In the genomic region with DNA sequence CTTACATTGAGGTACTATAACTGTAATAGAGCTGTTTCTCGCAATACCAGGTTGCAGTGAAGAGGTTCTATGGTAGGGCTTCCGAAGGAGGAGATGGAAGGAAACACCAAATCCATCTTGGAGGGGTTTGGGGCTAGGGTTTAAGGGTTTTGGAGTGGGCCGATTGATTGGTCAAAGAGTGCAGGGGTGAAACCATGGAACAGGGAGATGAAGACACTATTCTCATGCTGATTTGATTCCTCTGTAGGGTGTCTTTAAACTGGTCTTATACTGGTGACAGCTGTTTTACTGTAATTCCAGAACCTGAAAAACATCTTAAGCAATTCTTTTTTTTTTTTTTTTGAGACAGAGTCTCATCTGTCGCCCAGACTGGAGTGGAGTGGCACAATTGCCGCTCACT, we compare ENCODE assay signal across 1 cellular context.
TF ChIP-seq lines count a peak whose summit lies in the region.

No MANE protein-coding gene starts in this region.

TF ChIP-seq in GM12878, 131 proteins besides CTCF, POLR2A, EP300 and RAD21 (continued from another document):
- TF ChIP-seq USF1 (IDR thresholded peaks at IDR 0.05; ENCODE audit: borderline replicate concordance, extremely low read length, insufficient read depth, low read depth, low read length) (no peak), EZH2 (IDR thresholded peaks at IDR 0.05; ENCODE audit: borderline replicate concordance, control insufficient read depth, low read depth, low read length) (no peak), HCFC1 (IDR thresholded peaks at IDR 0.05; ENCODE audit: low read length) (no peak), BHLHE40 (IDR thresholded peaks at IDR 0.05; ENCODE audit: borderline replicate concordance in 1 of 2, low read depth in 2 of 2, low read length in 1 of 2) (no peak), TCF7 (IDR thresholded peaks at IDR 0.05; ENCODE audit: borderline replicate concordance) (no peak), SMAD1 (IDR thresholded peaks at IDR 0.05; ENCODE audit: low read depth, partially characterized antibody) (no peak), RUNX3 (IDR thresholded peaks at IDR 0.05; ENCODE audit: low read length) (no peak)
- TF ChIP-seq, protein P1, sequence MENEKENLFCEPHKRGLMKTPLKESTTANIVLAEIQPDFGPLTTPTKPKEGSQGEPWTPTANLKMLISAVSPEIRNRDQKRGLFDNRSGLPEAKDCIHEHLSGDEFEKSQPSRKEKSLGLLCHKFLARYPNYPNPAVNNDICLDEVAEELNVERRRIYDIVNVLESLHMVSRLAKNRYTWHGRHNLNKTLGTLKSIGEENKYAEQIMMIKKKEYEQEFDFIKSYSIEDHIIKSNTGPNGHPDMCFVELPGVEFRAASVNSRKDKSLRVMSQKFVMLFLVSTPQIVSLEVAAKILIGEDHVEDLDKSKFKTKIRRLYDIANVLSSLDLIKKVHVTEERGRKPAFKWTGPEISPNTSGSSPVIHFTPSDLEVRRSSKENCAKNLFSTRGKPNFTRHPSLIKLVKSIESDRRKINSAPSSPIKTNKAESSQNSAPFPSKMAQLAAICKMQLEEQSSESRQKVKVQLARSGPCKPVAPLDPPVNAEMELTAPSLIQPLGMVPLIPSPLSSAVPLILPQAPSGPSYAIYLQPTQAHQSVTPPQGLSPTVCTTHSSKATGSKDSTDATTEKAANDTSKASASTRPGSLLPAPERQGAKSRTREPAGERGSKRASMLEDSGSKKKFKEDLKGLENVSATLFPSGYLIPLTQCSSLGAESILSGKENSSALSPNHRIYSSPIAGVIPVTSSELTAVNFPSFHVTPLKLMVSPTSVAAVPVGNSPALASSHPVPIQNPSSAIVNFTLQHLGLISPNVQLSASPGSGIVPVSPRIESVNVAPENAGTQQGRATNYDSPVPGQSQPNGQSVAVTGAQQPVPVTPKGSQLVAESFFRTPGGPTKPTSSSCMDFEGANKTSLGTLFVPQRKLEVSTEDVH (IDR thresholded peaks at IDR 0.05; ENCODE audit: low read depth, partially characterized antibody): no peak
- TF ChIP-seq, protein P2, sequence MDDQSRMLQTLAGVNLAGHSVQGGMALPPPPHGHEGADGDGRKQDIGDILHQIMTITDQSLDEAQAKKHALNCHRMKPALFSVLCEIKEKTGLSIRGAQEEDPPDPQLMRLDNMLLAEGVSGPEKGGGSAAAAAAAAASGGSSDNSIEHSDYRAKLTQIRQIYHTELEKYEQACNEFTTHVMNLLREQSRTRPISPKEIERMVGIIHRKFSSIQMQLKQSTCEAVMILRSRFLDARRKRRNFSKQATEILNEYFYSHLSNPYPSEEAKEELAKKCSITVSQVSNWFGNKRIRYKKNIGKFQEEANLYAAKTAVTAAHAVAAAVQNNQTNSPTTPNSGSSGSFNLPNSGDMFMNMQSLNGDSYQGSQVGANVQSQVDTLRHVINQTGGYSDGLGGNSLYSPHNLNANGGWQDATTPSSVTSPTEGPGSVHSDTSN (IDR thresholded peaks at IDR 0.05; ENCODE audit: insufficient replicate concordance, low read depth, low read length): no peak
